ENCODE assay signal across 1 cellular context in the genomic region with DNA sequence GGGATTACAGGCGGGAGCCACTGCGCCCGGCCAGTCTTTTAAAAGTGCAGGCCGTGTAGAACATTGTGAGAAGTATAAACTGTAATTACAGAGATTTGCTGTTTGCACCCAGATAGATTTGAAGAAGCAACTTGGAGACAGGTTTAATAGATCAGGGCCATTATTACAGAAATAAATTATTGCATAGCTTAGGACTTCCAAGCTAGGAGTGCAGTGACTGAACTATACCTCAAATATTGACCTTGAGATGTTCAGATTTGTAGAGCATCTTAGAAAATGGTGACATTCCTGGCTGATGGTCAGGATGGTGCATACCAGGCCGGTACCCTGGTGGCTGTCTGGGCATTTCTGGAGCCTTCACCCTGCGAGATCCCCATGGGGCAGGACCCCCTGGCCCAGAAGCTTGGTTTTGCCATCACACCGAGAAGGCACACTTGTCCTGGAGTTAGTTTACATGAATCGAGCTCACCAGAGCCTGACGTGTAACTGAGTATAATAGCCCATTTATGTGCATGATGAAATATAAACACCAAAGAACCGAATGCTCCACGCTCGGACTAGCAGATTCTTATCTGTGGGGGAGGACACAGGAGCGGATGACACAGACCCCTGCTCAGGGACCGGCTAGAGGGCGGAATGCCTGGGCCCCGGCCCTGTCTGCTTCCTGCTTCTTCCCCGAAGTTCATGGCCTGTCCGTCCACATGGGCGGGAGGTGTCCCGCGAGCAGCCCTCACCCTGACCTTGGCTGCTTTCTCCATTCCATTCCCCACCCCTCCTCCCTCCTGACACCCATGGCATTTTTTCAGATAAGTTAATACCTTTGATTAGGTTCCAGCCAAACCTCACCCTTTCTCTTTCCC.
A peak's percentile ranks its signal among the peaks of the same experiment; 100 is the strongest.
TF ChIP-seq lines count a peak whose summit lies in the region.

No MANE protein-coding gene starts in this region.

TF ChIP-seq in HEK293, 187 proteins besides CTCF, POLR2A, EP300 and RAD21 (continued from another document):
- TF ChIP-seq, protein P1, sequence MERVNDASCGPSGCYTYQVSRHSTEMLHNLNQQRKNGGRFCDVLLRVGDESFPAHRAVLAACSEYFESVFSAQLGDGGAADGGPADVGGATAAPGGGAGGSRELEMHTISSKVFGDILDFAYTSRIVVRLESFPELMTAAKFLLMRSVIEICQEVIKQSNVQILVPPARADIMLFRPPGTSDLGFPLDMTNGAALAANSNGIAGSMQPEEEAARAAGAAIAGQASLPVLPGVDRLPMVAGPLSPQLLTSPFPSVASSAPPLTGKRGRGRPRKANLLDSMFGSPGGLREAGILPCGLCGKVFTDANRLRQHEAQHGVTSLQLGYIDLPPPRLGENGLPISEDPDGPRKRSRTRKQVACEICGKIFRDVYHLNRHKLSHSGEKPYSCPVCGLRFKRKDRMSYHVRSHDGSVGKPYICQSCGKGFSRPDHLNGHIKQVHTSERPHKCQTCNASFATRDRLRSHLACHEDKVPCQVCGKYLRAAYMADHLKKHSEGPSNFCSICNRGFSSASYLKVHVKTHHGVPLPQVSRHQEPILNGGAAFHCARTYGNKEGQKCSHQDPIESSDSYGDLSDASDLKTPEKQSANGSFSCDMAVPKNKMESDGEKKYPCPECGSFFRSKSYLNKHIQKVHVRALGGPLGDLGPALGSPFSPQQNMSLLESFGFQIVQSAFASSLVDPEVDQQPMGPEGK (tag by site-specific recombination; IDR thresholded peaks at IDR 0.05) = peak; percentile 44; the same call in 1 of the 2 replicates
- no peak for TF ChIP-seq PRDM2 (tag by site-specific recombination; IDR thresholded peaks at IDR 0.05; ENCODE audit: borderline replicate concordance)
